Comparison of ENCODE assay signal across 31 cellular contexts in genomic region chr10:21032587-21033319, GRCh38.
"Had no signal": no experiment of that assay in that cellular context is flagged by ENCODE, and none has a peak within 500 bp of the region (broad histone marks: within the 10 kb centered on the region; RNA-seq: fewer than 3 reads in every experiment).

No MANE protein-coding gene starts in this region.

- ATAC-seq: activated CD4-positive, alpha-beta T cell treated with anti-CD3 and anti-CD28 coated beads for 36 hours; activated CD8-positive, alpha-beta memory T cell treated with anti-CD3 and anti-CD28 coated beads, Interleukin-2, amount 10 ng/mL, durations not matched to agents 7 days and 5 days; activated CD8-positive, alpha-beta T cell treated with anti-CD3 and anti-CD28 coated beads, Interleukin-2, amount 10 ng/mL, durations not matched to agents 7 days and 5 days had no signal

- FAIRE-seq: endometrium, endothelial cell of umbilical vein, frontal cortex had no signal

- H3K36me3 ChIP-seq: ascending aorta, breast epithelium, cardiac muscle cell, colonic mucosa, esophagus squamous epithelium had no signal

- H3K4me1 Mint-ChIP-seq: activated CD4-positive, alpha-beta T cell treated with anti-CD3 and anti-CD28 coated beads for 36 hours; activated CD4-positive, alpha-beta T cell treated with anti-CD3 and anti-CD28 coated beads, Interleukin-2, amount 10 ng/mL, durations not matched to agents 24 days and 14 days; activated CD8-positive, alpha-beta memory T cell treated with anti-CD3 and anti-CD28 coated beads, Interleukin-2, amount 10 ng/mL, durations not matched to agents 7 days and 5 days; activated naive CD4-positive, alpha-beta T cell treated with anti-CD3 and anti-CD28 coated beads, Interleukin-2, amount 50 U/mL, for 24 hours; activated naive CD8-positive, alpha-beta T cell treated with anti-CD3 and anti-CD28 coated beads, Interleukin-2, amount 10 ng/mL, durations not matched to agents 7 days and 5 days; brain had no signal

- H3K4me3 ChIP-seq: ascending aorta, breast epithelium, cardiac muscle cell, colonic mucosa, esophagus squamous epithelium had no signal

- H3K27me3 Mint-ChIP-seq: activated CD4-positive, alpha-beta memory T cell treated with anti-CD3 and anti-CD28 coated beads for 36 hours; activated CD4-positive, alpha-beta T cell treated with anti-CD3 and anti-CD28 coated beads, Interleukin-2, amount 10 ng/mL, durations not matched to agents 24 days and 14 days; activated CD8-positive, alpha-beta memory T cell treated with anti-CD3 and anti-CD28 coated beads, Interleukin-2, amount 10 ng/mL, durations not matched to agents 7 days and 5 days; activated naive CD8-positive, alpha-beta T cell treated with anti-CD3 and anti-CD28 coated beads, Interleukin-2, amount 10 ng/mL, durations not matched to agents 7 days and 5 days; brain had no signal

- H3K27ac Mint-ChIP-seq: activated CD4-positive, alpha-beta memory T cell treated with anti-CD3 and anti-CD28 coated beads for 36 hours; activated CD4-positive, alpha-beta T cell treated with anti-CD3 and anti-CD28 coated beads for 36 hours; activated CD4-positive, alpha-beta T cell treated with anti-CD3 and anti-CD28 coated beads, Interleukin-2, amount 10 ng/mL, durations not matched to agents 24 days and 14 days; activated CD8-positive, alpha-beta memory T cell treated with anti-CD3 and anti-CD28 coated beads, Interleukin-2, amount 10 ng/mL, durations not matched to agents 7 days and 5 days; activated CD8-positive, alpha-beta T cell treated with anti-CD3 and anti-CD28 coated beads, Interleukin-2, amount 10 ng/mL, durations not matched to agents 7 days and 5 days; activated naive CD4-positive, alpha-beta T cell treated with anti-CD3 and anti-CD28 coated beads for 36 hours; activated naive CD4-positive, alpha-beta T cell treated with anti-CD3 and anti-CD28 coated beads, Interleukin-2, amount 50 U/mL, for 24 hours; activated naive CD8-positive, alpha-beta T cell treated with anti-CD3 and anti-CD28 coated beads, Interleukin-2, amount 10 ng/mL, durations not matched to agents 7 days and 5 days; activated T-helper 1 cell treated with anti-CD3 and anti-CD28 coated beads, Interleukin-12 subunit alpha, Interleukin-12 subunit beta, Interleukin-2, Interleukin-4 antibody, amounts not matched to agents 30 ng/mL and 10 ng/mL and 1 ng/mL, durations not matched to agents 14 hours and 24 hours and 36 hours; activated T-helper 2 cell treated with anti-CD3 and anti-CD28 coated beads, Interferon-gamma antibody, Interleukin-2, Interleukin-4, amounts not matched to agents 10 μg/mL and 5 μg/mL and 100 μg/mL, durations not matched to agents 14 hours and 24 hours and 36 hours; brain had no signal

- H3K9me3 ChIP-seq: ascending aorta, breast epithelium, colonic mucosa, esophagus squamous epithelium had no signal

- H3K4me1 ChIP-seq: ascending aorta, breast epithelium, colonic mucosa, esophagus squamous epithelium had no signal

- DNase-seq: activated CD4-positive, alpha-beta memory T cell treated with anti-CD3 and anti-CD28 coated beads for 36 hours; activated CD4-positive, alpha-beta T cell treated with anti-CD3 and anti-CD28 coated beads for 36 hours; activated CD4-positive, alpha-beta T cell treated with anti-CD3 and anti-CD28 coated beads, Interleukin-2, amount 10 ng/mL, durations not matched to agents 24 days and 14 days; activated CD4-positive, CD25-positive, alpha-beta regulatory T cell; activated CD4-positive, CD25-positive, alpha-beta regulatory T cell treated with anti-CD3 and anti-CD28 coated beads, Interleukin-2, amount 50 U/mL, for 72 hours; activated CD8-positive, alpha-beta memory T cell treated with anti-CD3 and anti-CD28 coated beads, Interleukin-2, amount 10 ng/mL, durations not matched to agents 7 days and 5 days; activated CD8-positive, alpha-beta memory T cell treated with anti-CD3 and anti-CD28 coated beads, Interleukin-2, amount 50 U/mL, for 4 hours; activated CD8-positive, alpha-beta T cell treated with anti-CD3 and anti-CD28 coated beads, Interleukin-2, amount 10 ng/mL, durations not matched to agents 7 days and 5 days; activated effector memory CD4-positive, alpha-beta T cell treated with anti-CD3 and anti-CD28 coated beads, Interleukin-2, amount 50 U/mL, for 16 hours; activated naive CD4-positive, alpha-beta T cell treated with anti-CD3 and anti-CD28 coated beads for 36 hours; activated naive CD8-positive, alpha-beta T cell treated with anti-CD3 and anti-CD28 coated beads, Interleukin-2, amount 10 ng/mL, durations not matched to agents 7 days and 5 days; activated T-cell treated with anti-CD3 and anti-CD28 coated beads, Interleukin-2, amount 50 U/mL, for 1 hour; activated T-cell treated with anti-CD3 and anti-CD28 coated beads, Interleukin-2, amount 50 U/mL, for 48 hours; central memory CD4-positive, alpha-beta T cell; cerebellar nuclear complex; colonic mucosa; effector CD8-positive, alpha-beta T cell; esophagus squamous epithelium; head of caudate nucleus; T-helper 2 cell had no signal

- H3K4me3 Mint-ChIP-seq: activated CD4-positive, alpha-beta memory T cell treated with anti-CD3 and anti-CD28 coated beads for 36 hours; activated CD4-positive, alpha-beta T cell treated with anti-CD3 and anti-CD28 coated beads for 36 hours; activated CD4-positive, alpha-beta T cell treated with anti-CD3 and anti-CD28 coated beads, Interleukin-2, amount 10 ng/mL, durations not matched to agents 24 days and 14 days; activated CD8-positive, alpha-beta memory T cell treated with anti-CD3 and anti-CD28 coated beads, Interleukin-2, amount 10 ng/mL, durations not matched to agents 7 days and 5 days; activated CD8-positive, alpha-beta T cell treated with anti-CD3 and anti-CD28 coated beads, Interleukin-2, amount 10 ng/mL, durations not matched to agents 7 days and 5 days; activated naive CD4-positive, alpha-beta T cell treated with anti-CD3 and anti-CD28 coated beads for 36 hours; activated naive CD4-positive, alpha-beta T cell treated with anti-CD3 and anti-CD28 coated beads, Interleukin-2, amount 50 U/mL, for 24 hours; activated naive CD8-positive, alpha-beta T cell treated with anti-CD3 and anti-CD28 coated beads, Interleukin-2, amount 10 ng/mL, durations not matched to agents 7 days and 5 days; activated T-helper 1 cell treated with anti-CD3 and anti-CD28 coated beads, Interleukin-12 subunit alpha, Interleukin-12 subunit beta, Interleukin-2, Interleukin-4 antibody, amounts not matched to agents 30 ng/mL and 10 ng/mL and 1 ng/mL, durations not matched to agents 14 hours and 24 hours and 36 hours; brain had no signal

- H3K27ac ChIP-seq: ascending aorta, breast epithelium, cardiac muscle cell, colonic mucosa, epithelial cell of prostate, esophagus squamous epithelium had no signal

- H3K36me3 Mint-ChIP-seq: activated CD4-positive, alpha-beta memory T cell treated with anti-CD3 and anti-CD28 coated beads for 36 hours; activated CD8-positive, alpha-beta memory T cell treated with anti-CD3 and anti-CD28 coated beads, Interleukin-2, amount 10 ng/mL, durations not matched to agents 7 days and 5 days; activated naive CD4-positive, alpha-beta T cell treated with anti-CD3 and anti-CD28 coated beads, Interleukin-2, amount 50 U/mL, for 24 hours; activated naive CD8-positive, alpha-beta T cell treated with anti-CD3 and anti-CD28 coated beads, Interleukin-2, amount 10 ng/mL, durations not matched to agents 7 days and 5 days had no signal

- H3K27me3 ChIP-seq: ascending aorta, breast epithelium, cardiac muscle cell, colonic mucosa, esophagus squamous epithelium had no signal

- H3K9me3 Mint-ChIP-seq: activated CD4-positive, alpha-beta memory T cell treated with anti-CD3 and anti-CD28 coated beads for 36 hours; activated CD4-positive, alpha-beta T cell treated with anti-CD3 and anti-CD28 coated beads, Interleukin-2, amount 10 ng/mL, durations not matched to agents 24 days and 14 days; activated naive CD4-positive, alpha-beta T cell treated with anti-CD3 and anti-CD28 coated beads for 36 hours; activated naive CD4-positive, alpha-beta T cell treated with anti-CD3 and anti-CD28 coated beads, Interleukin-2, amount 50 U/mL, for 24 hours; activated T-helper 1 cell treated with anti-CD3 and anti-CD28 coated beads, Interleukin-12 subunit alpha, Interleukin-12 subunit beta, Interleukin-2, Interleukin-4 antibody, amounts not matched to agents 30 ng/mL and 10 ng/mL and 1 ng/mL, durations not matched to agents 14 hours and 24 hours and 36 hours had no signal
